19 cellular contexts compared by ENCODE assay signal in the genomic region with DNA sequence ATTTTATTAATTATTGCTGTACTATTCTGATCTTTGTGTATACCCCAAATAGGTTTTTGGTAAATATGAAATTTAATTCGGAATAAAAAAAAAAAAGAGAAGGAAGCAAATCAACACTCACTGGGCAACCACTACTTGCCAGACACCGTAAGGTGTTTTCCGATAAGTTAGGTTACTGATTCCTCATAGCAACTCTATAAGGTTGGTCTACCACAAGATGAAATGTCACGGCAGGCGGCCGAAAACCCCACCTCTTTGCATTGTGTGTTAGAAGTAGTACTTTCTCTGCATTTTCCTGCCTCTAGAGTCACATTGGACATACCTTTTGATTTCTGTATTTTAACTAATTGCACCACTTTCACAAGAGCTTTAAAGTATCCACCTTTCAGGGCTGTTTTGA.
"Had no signal": no experiment of that assay in that cellular context is flagged by ENCODE, and none has a peak within 500 bp of the region (broad histone marks: within the 10 kb centered on the region; RNA-seq: fewer than 3 reads in every experiment).

No MANE protein-coding gene starts in this region.

- ATAC-seq: foreskin keratinocyte, left lung, T-helper 17 cell had no signal

- H3K27me3 Mint-ChIP-seq: activated CD4-positive, alpha-beta T cell treated with anti-CD3 and anti-CD28 coated beads, Interleukin-2, amount 10 ng/mL, durations not matched to agents 7 days and 5 days; activated naive CD4-positive, alpha-beta T cell treated with anti-CD3 and anti-CD28 coated beads, Interleukin-2, amount 50 U/mL, for 24 hours; naive thymus-derived CD8-positive, alpha-beta T cell; progenitor cell of endocrine pancreas; stimulated activated naive CD8-positive, alpha-beta T cell treated with anti-CD3 and anti-CD28 coated beads, Interleukin-15, Interleukin-2, amounts not matched to agents 100 ng/mL and 50 ng/mL, for 24 hours; T-helper 17 cell had no signal

- H3K9me3 Mint-ChIP-seq: activated CD4-positive, alpha-beta T cell treated with anti-CD3 and anti-CD28 coated beads, Interleukin-2, amount 10 ng/mL, durations not matched to agents 7 days and 5 days; activated naive CD4-positive, alpha-beta T cell treated with anti-CD3 and anti-CD28 coated beads, Interleukin-2, amount 50 U/mL, for 24 hours; naive thymus-derived CD8-positive, alpha-beta T cell; stimulated activated naive CD8-positive, alpha-beta T cell treated with anti-CD3 and anti-CD28 coated beads, Interleukin-15, Interleukin-2, amounts not matched to agents 100 ng/mL and 50 ng/mL, for 24 hours had no signal

- H3K27ac Mint-ChIP-seq: activated CD4-positive, alpha-beta T cell treated with anti-CD3 and anti-CD28 coated beads, Interleukin-2, amount 10 ng/mL, durations not matched to agents 7 days and 5 days; activated naive CD4-positive, alpha-beta T cell treated with anti-CD3 and anti-CD28 coated beads, Interleukin-2, amount 50 U/mL, for 24 hours; progenitor cell of endocrine pancreas; stimulated activated naive CD8-positive, alpha-beta T cell treated with anti-CD3 and anti-CD28 coated beads, Interleukin-15, Interleukin-2, amounts not matched to agents 100 ng/mL and 50 ng/mL, for 24 hours; T-helper 17 cell had no signal

- DNase-seq: activated CD4-positive, alpha-beta T cell treated with anti-CD3 and anti-CD28 coated beads, Interleukin-2, amount 10 ng/mL, durations not matched to agents 7 days and 5 days; activated gamma-delta T cell treated with Interleukin-2 at 50 U/mL for 16 hours; activated T-cell treated with anti-CD3 and anti-CD28 coated beads, Interleukin-2, amount 50 U/mL, for 1 hour; adrenal gland; brain microvascular endothelial cell; central memory CD4-positive, alpha-beta T cell; dermis blood vessel endothelial cell; effector CD8-positive, alpha-beta T cell; foreskin keratinocyte; kidney glomerular epithelial cell; naive thymus-derived CD8-positive, alpha-beta T cell; retina; stimulated activated CD4-positive, alpha-beta T cell treated with anti-CD3 and anti-CD28 coated beads, Interleukin-4, amount 100 ng/mL, for 1 hour; T-helper 17 cell; tibial artery had no signal

- H3K4me1 Mint-ChIP-seq: activated CD4-positive, alpha-beta T cell treated with anti-CD3 and anti-CD28 coated beads, Interleukin-2, amount 10 ng/mL, durations not matched to agents 7 days and 5 days had no signal

- H3K4me3 Mint-ChIP-seq: activated CD4-positive, alpha-beta T cell treated with anti-CD3 and anti-CD28 coated beads, Interleukin-2, amount 10 ng/mL, durations not matched to agents 7 days and 5 days; activated naive CD4-positive, alpha-beta T cell treated with anti-CD3 and anti-CD28 coated beads, Interleukin-2, amount 50 U/mL, for 24 hours; naive thymus-derived CD8-positive, alpha-beta T cell; stimulated activated naive CD8-positive, alpha-beta T cell treated with anti-CD3 and anti-CD28 coated beads, Interleukin-15, Interleukin-2, amounts not matched to agents 100 ng/mL and 50 ng/mL, for 24 hours; T-helper 17 cell had no signal

- H3K36me3 Mint-ChIP-seq: activated naive CD4-positive, alpha-beta T cell treated with anti-CD3 and anti-CD28 coated beads, Interleukin-2, amount 50 U/mL, for 24 hours; naive thymus-derived CD8-positive, alpha-beta T cell had no signal
